Comparison of ENCODE assay signal across 1 cellular context in genomic region chr2:24754985-24755690, GRCh38.
TF ChIP-seq lines count a peak whose summit lies in the region.

No MANE protein-coding gene starts in this region.

TF ChIP-seq in GM23338, 12 proteins besides CTCF, POLR2A, EP300 and RAD21 (continued from another document):
- no peak for TF ChIP-seq REST (IDR thresholded peaks at IDR 0.05; ENCODE audit: unreplicated experiment)
- TF ChIP-seq NANOG (IDR thresholded peaks at IDR 0.05; ENCODE audit: borderline replicate concordance): no peak
- TF ChIP-seq CREB1 (CRISPR knock-in tag; IDR thresholded peaks at IDR 0.05; ENCODE audit: low read depth): no peak
- no peak for TF ChIP-seq EZH2 (IDR thresholded peaks at IDR 0.05; ENCODE audit: low read depth, unreplicated experiment)
- TF ChIP-seq ZNF331 (CRISPR knock-in tag; IDR thresholded peaks at IDR 0.05; ENCODE audit: low read depth): no peak
- TF ChIP-seq ZNF114 (CRISPR knock-in tag; IDR thresholded peaks at IDR 0.05): no peak
- no peak for TF ChIP-seq ETS1 (IDR thresholded peaks at IDR 0.05)
